ENCODE assay signal across 8 cellular contexts in genomic region chr3:66428733-66429132, GRCh38.
DNase-seq lines count a peak whose midpoint lies in the region; ATAC-seq and TF ChIP-seq lines count a peak whose summit lies in the region.

No MANE protein-coding gene starts in this region.

- peak overlapping the region; percentile 68 for H3K4me3 Mint-ChIP-seq in HFFc6

- TF ChIP-seq CTCF in HFFc6 (IDR thresholded peaks at IDR 0.05), result no peak
- TF ChIP-seq CTCF in fibroblast of pulmonary artery (IDR thresholded peaks at IDR 0.05; ENCODE audit: low read length, missing control alignments), result no peak

- H3K9me3 Mint-ChIP-seq in HFFc6, result no peaks in the 10 kb centered on the region

- peak; percentile 95 for DNase-seq in HFFc6
- peak; percentile 99 for DNase-seq in RPMI7951 (ENCODE audit: low read depth)
- DNase-seq in fibroblast of pulmonary artery (ENCODE audit: low read depth), result peak; percentile 98
- DNase-seq in pons (ENCODE audit: low spot score), result peak; percentile 74
- DNase-seq in GM19238 (ENCODE audit: insufficient read length, low spot score), result no peak
- no peak for DNase-seq in Kasumi-1 (lab: John Stamatoyannopoulos, UW)

- ATAC-seq in HG02840 (IDR thresholded peaks at IDR 0.05; ENCODE audit: low FRiP score, unreplicated experiment) (no peak), HG03097 (IDR thresholded peaks at IDR 0.05; ENCODE audit: low FRiP score, unreplicated experiment) (no peak)

- peaks cover 47% of the 10 kb centered on the region for H3K4me1 Mint-ChIP-seq in HFFc6 (ENCODE audit: low read depth)

- H3K36me3 Mint-ChIP-seq in HFFc6 (ENCODE audit: low read depth), result no peaks in the 10 kb centered on the region

- H3K27ac Mint-ChIP-seq in HFFc6, result peak overlapping the region; percentile 77

- H3K27me3 Mint-ChIP-seq in HFFc6 (ENCODE audit: insufficient read depth), result no peaks in the 10 kb centered on the region; the same call in 1 of the 2 replicates

- no peak overlapping the region for H3K4me3 ChIP-seq in fibroblast of pulmonary artery (replicated peaks; ENCODE audit: low read depth, low read length)

Comparison
In these comparisons a context has a peak if more than half of its experiments do, and no peak if none do; other contexts are left out.
1. DNase-seq: peak in HFFc6 (single experiment), RPMI7951 (single experiment), fibroblast of pulmonary artery (single experiment) and pons (single experiment); none in GM19238 (single experiment) and Kasumi-1 (0 of 2).